ENCODE assay signal across 8 cellular contexts in genomic region chr11:95790933-95791247, GRCh38. TPM values are rescaled to one million over a fixed set of nuclear protein-coding genes. Genes with fewer than 3 reads are reported as not detected.
DNase-seq lines count a peak whose midpoint lies in the region; ATAC-seq and TF ChIP-seq lines count a peak whose summit lies in the region.

No MANE protein-coding gene starts in this region.

- H3K4me1 ChIP-seq in endodermal cell (ENCODE audit: control insufficient read depth, insufficient read depth, low read length): no peaks in the 10 kb centered on the region

- ATAC-seq in HG02852 (IDR thresholded peaks at IDR 0.05; ENCODE audit: unreplicated experiment) (peak; percentile 7), HG02798 (IDR thresholded peaks at IDR 0.05; ENCODE audit: poor library complexity, unreplicated experiment) (no peak)
- no peak for ATAC-seq in activated CD8-positive, alpha-beta T cell treated with anti-CD3 and anti-CD28 coated beads for 36 hours

- TF ChIP-seq CTCF in activated CD8-positive, alpha-beta T cell treated with anti-CD3 and anti-CD28 coated beads for 36 hours (IDR thresholded peaks at IDR 0.05): no peak
- no peak for TF ChIP-seq CTCF in endodermal cell (conservative IDR thresholded peaks at IDR 0.05)

- CTCF ChIA-PET in activated CD8-positive, alpha-beta T cell treated with anti-CD3 and anti-CD28 coated beads for 36 hours (lab: Charles Lee): interaction anchor here (0.5 to 3.5 kb wide), 10 partner anchors 9 to 1635 kb away, joined by 3 to 17 read pairs (median 3); partner anchors contain the start of gene SRSF8

- peaks cover 24% of the 10 kb centered on the region for H3K36me3 ChIP-seq in endodermal cell (ENCODE audit: control insufficient read depth, insufficient read depth, low read length)

- no peaks in the 10 kb centered on the region for H3K27me3 Mint-ChIP-seq in activated CD8-positive, alpha-beta T cell treated with anti-CD3 and anti-CD28 coated beads for 36 hours
- H3K27me3 Mint-ChIP-seq in endodermal cell (ENCODE audit: insufficient read depth): no peaks in the 10 kb centered on the region

- no peaks in the 10 kb centered on the region for H3K9me3 ChIP-seq in endodermal cell (ENCODE audit: control insufficient read depth, low read length)

- POLR2A ChIA-PET in activated CD8-positive, alpha-beta T cell treated with anti-CD3 and anti-CD28 coated beads for 36 hours (lab: Charles Lee): interaction anchor here (0.6 to 2.4 kb wide), 12 partner anchors 9 to 723 kb away, joined by 3 to 10 read pairs (median 4); partner anchors contain the start of genes CCDC82 and JRKL

- peaks cover 49% of the 10 kb centered on the region for H3K36me3 Mint-ChIP-seq in activated CD8-positive, alpha-beta T cell treated with anti-CD3 and anti-CD28 coated beads for 36 hours (ENCODE audit: low read depth)
- peaks cover 22% of the 10 kb centered on the region for H3K36me3 Mint-ChIP-seq in endodermal cell (ENCODE audit: low read depth)

- peaks cover 51% of the 10 kb centered on the region for H3K4me1 Mint-ChIP-seq in activated CD8-positive, alpha-beta T cell treated with anti-CD3 and anti-CD28 coated beads for 36 hours (ENCODE audit: low read depth)
- peaks cover 33% of the 10 kb centered on the region for H3K4me1 Mint-ChIP-seq in endodermal cell

- H3K27ac ChIP-seq in endodermal cell (ENCODE audit: low read depth, low read length): peak overlapping the region; percentile 98

- no peaks in the 10 kb centered on the region for H3K9me3 Mint-ChIP-seq in activated CD8-positive, alpha-beta T cell treated with anti-CD3 and anti-CD28 coated beads for 36 hours
- no peaks in the 10 kb centered on the region for H3K9me3 Mint-ChIP-seq in endodermal cell

- peak overlapping the region; percentile 97 for H3K4me3 ChIP-seq in endodermal cell (ENCODE audit: low read length)

- peak overlapping the region; percentile 97 for H3K9ac ChIP-seq in endodermal cell (ENCODE audit: extremely low read depth, low read length, poor library complexity, severe bottlenecking)

- H3K4me3 Mint-ChIP-seq in activated CD8-positive, alpha-beta T cell treated with anti-CD3 and anti-CD28 coated beads for 36 hours: peak overlapping the region; percentile 98
- H3K4me3 Mint-ChIP-seq in endodermal cell: peak overlapping the region; percentile 99

- DNase-seq in DMS 273 (lab: John Stamatoyannopoulos, UW; ENCODE audit: unreplicated experiment) (peak; percentile 68), NCI-H526 (lab: John Stamatoyannopoulos, UW) (peak; percentile 90 to 94), endodermal cell (peak; percentile 88), mesenteric fat pad (ENCODE audit: low spot score) (peak; percentile 89)
- DNase-seq in activated CD8-positive, alpha-beta T cell treated with anti-CD3 and anti-CD28 coated beads for 36 hours: peak; percentile 84
- peak; percentile 4 to 17 for DNase-seq in stimulated activated CD8-positive, alpha-beta memory T cell treated with anti-CD3 and anti-CD28 coated beads, Interleukin-15, amount 100 ng/mL, for 4 hours (ENCODE audit: low read depth in 2 of 2)

- H3K27me3 ChIP-seq in endodermal cell (ENCODE audit: control insufficient read depth, insufficient read depth, low read length, poor library complexity, severe bottlenecking): no peaks in the 10 kb centered on the region

- 0% methylated on average over 9 to 16 of the region's 16 CpGs for WGBS in endodermal cell (ENCODE audit: insufficient coverage in 1 of 2, insufficient read length in 1 of 2), 2 experiments

- H3K27ac Mint-ChIP-seq in activated CD8-positive, alpha-beta T cell treated with anti-CD3 and anti-CD28 coated beads for 36 hours: peak overlapping the region; percentile 100
- H3K27ac Mint-ChIP-seq in endodermal cell: peak overlapping the region; percentile 100

- intact Hi-C loops in activated CD8-positive, alpha-beta T cell treated with anti-CD3 and anti-CD28 coated beads for 36 hours (cut with micrococcal nuclease): no loop called here

RNA-seq across cellular contexts. Expression of gene CEP57, which starts 0.6 kb away (rescaled TPM):
- total RNA-seq in activated CD8-positive, alpha-beta T cell treated with anti-CD3 and anti-CD28 coated beads for 36 hours: 100 to 1,000 TPM; 123 to 124 TPM
- total RNA-seq in endodermal cell: 10 to 100 TPM; 54.6 to 88.1 TPM
- polyA plus RNA-seq in endodermal cell (2013, experiment 1 of 2): 64.3 TPM
- 59.1 TPM for polyA plus RNA-seq in endodermal cell (2013, experiment 2 of 2)
- total RNA-seq in mesenteric fat pad: 20.7 TPM

RNA-seq across cellular contexts. Expression of gene FAM76B, which starts 1.3 kb away (rescaled TPM):
- 10 to 100 TPM; 45.3 to 46.0 TPM for total RNA-seq in activated CD8-positive, alpha-beta T cell treated with anti-CD3 and anti-CD28 coated beads for 36 hours
- 10 to 100 TPM; 36.5 to 40.2 TPM for total RNA-seq in endodermal cell
- polyA plus RNA-seq in endodermal cell (2013, experiment 1 of 2): 51.1 TPM
- polyA plus RNA-seq in endodermal cell (2013, experiment 2 of 2): 44.1 TPM
- 14.6 TPM for total RNA-seq in mesenteric fat pad

Comparison
In these comparisons a context has a peak if more than half of its experiments do, and no peak if none do; other contexts are left out.
1. DNase-seq: peak in every context shown above with its lines; median percentile 92 in NCI-H526; 89 in mesenteric fat pad; 88 in endodermal cell; 84 in activated CD8-positive, alpha-beta T cell treated with anti-CD3 and anti-CD28 coated beads for 36 hours; 68 in DMS 273; 10 in stimulated activated CD8-positive, alpha-beta memory T cell treated with anti-CD3 and anti-CD28 coated beads, Interleukin-15, amount 100 ng/mL, for 4 hours.